ENCODE assay signal across 1 cellular context in genomic region chr1:150605451-150605731, GRCh38.
TF ChIP-seq lines count a peak whose summit lies in the region.

No MANE protein-coding gene starts in this region.

TF ChIP-seq in HepG2, 621 proteins besides CTCF, POLR2A, EP300 and RAD21:
- TF ChIP-seq SRY (CRISPR knock-in tag; IDR thresholded peaks at IDR 0.05) = 0 out of 2 replicates have a peak, but pooled peaks have one; percentile 17
